ENCODE assay signal across 1 cellular context in the genomic region with DNA sequence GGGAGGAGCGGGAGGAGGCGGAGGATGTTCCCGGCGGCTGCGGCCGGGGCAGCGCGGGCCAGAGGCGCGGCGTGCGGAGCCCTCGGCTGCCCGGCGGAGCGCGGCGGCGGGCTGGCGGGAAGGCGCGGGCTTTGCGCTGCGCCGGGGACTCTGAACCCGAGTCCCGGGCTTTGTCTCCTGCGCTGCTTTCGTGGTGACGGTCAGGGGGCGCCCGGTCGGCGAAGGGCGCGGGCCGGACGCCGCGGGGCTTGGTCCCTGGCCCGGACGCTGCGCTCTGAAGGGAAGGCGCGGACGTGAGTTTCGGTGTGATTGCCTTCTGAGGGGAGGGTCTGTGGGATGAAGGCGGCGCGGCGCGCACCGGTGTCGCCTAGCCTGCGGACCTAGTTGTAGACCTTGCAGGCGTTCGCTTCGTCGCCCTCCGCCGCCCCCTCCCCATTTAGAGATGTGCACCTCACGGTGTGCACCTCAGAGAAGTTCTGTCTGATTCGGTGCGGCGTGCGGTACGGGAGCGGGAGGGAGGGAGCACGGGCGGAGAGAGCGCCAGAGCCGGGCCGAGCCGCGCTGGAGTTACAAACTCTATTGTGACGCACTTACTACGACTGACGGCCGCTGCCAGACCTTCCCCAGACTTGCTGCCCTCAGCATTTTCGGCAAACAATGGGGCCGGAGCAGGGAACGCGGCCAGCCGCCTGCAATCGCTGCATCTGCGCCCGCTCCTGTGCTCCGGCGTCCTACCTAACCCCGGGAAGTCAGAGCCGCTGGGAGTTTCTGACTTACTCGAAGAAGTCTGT.
A peak's percentile ranks its signal among the peaks of the same experiment; 100 is the strongest.
TF ChIP-seq lines count a peak whose summit lies in the region.

No MANE protein-coding gene starts in this region.

TF ChIP-seq in HepG2, 621 proteins besides CTCF, POLR2A, EP300 and RAD21 (continued from another document and continues in another):
- TF ChIP-seq ZSCAN5A (CRISPR knock-in tag; IDR thresholded peaks at IDR 0.05; ENCODE audit: borderline replicate concordance): no peak
- TF ChIP-seq ATF7-NPFF (CRISPR knock-in tag; IDR thresholded peaks at IDR 0.05; ENCODE audit: low read depth): peak; percentile 46; the same call in 1 of the 2 replicates
- peak; percentile 9; the same call in 1 of the 2 replicates for TF ChIP-seq TAF1 (CRISPR knock-in tag; IDR thresholded peaks at IDR 0.05)
- 0 out of 2 replicates have a peak, but pooled peaks have one; percentile 14 for TF ChIP-seq ZNF776 (CRISPR knock-in tag; IDR thresholded peaks at IDR 0.05)
- TF ChIP-seq ZFX (CRISPR knock-in tag; IDR thresholded peaks at IDR 0.05; ENCODE audit: low read depth): peak; percentile 56
- TF ChIP-seq HNF1A (IDR thresholded peaks at IDR 0.05; ENCODE audit: low read depth): no peak
- peak; percentile 40 for TF ChIP-seq HNF1A (CRISPR knock-in tag; IDR thresholded peaks at IDR 0.05; ENCODE audit: borderline replicate concordance)
- peak; percentile 89 for TF ChIP-seq MAFG (CRISPR knock-in tag; IDR thresholded peaks at IDR 0.05)
- TF ChIP-seq, protein P1, sequence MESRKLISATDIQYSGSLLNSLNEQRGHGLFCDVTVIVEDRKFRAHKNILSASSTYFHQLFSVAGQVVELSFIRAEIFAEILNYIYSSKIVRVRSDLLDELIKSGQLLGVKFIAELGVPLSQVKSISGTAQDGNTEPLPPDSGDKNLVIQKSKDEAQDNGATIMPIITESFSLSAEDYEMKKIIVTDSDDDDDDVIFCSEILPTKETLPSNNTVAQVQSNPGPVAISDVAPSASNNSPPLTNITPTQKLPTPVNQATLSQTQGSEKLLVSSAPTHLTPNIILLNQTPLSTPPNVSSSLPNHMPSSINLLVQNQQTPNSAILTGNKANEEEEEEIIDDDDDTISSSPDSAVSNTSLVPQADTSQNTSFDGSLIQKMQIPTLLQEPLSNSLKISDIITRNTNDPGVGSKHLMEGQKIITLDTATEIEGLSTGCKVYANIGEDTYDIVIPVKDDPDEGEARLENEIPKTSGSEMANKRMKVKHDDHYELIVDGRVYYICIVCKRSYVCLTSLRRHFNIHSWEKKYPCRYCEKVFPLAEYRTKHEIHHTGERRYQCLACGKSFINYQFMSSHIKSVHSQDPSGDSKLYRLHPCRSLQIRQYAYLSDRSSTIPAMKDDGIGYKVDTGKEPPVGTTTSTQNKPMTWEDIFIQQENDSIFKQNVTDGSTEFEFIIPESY (CRISPR knock-in tag; IDR thresholded peaks at IDR 0.05): 0 out of 2 replicates have a peak, but pooled peaks have one; percentile 16
- TF ChIP-seq MAFK (conservative IDR thresholded peaks at IDR 0.05 in 1 of 2, IDR thresholded peaks at IDR 0.05 in 1 of 2; ENCODE audit: low read length in 2 of 2): peak; percentile 99 to 100
- peak; percentile 98 for TF ChIP-seq HINFP (CRISPR knock-in tag; IDR thresholded peaks at IDR 0.05; ENCODE audit: low read depth)
- TF ChIP-seq SATB2 (CRISPR knock-in tag; IDR thresholded peaks at IDR 0.05): no peak
- no peak for TF ChIP-seq LCORL (IDR thresholded peaks at IDR 0.05)
- TF ChIP-seq LCORL (CRISPR knock-in tag; IDR thresholded peaks at IDR 0.05): peak; percentile 57; the same call in 1 of the 2 replicates
- TF ChIP-seq ZBTB2 (CRISPR knock-in tag; IDR thresholded peaks at IDR 0.05; ENCODE audit: low read depth): no peak
- 0 out of 2 replicates have a peak, but pooled peaks have one; percentile 19 for TF ChIP-seq AHR (CRISPR knock-in tag; IDR thresholded peaks at IDR 0.05)
- TF ChIP-seq, protein P2, sequence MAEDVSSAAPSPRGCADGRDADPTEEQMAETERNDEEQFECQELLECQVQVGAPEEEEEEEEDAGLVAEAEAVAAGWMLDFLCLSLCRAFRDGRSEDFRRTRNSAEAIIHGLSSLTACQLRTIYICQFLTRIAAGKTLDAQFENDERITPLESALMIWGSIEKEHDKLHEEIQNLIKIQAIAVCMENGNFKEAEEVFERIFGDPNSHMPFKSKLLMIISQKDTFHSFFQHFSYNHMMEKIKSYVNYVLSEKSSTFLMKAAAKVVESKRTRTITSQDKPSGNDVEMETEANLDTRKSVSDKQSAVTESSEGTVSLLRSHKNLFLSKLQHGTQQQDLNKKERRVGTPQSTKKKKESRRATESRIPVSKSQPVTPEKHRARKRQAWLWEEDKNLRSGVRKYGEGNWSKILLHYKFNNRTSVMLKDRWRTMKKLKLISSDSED (CRISPR knock-in tag; IDR thresholded peaks at IDR 0.05): no peak; the same call in 1 of the 2 replicates
- TF ChIP-seq, protein P3, sequence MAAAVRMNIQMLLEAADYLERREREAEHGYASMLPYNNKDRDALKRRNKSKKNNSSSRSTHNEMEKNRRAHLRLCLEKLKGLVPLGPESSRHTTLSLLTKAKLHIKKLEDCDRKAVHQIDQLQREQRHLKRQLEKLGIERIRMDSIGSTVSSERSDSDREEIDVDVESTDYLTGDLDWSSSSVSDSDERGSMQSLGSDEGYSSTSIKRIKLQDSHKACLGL (CRISPR knock-in tag; IDR thresholded peaks at IDR 0.05): peak; percentile 48
- no peak; the same call in 1 of the 2 replicates for TF ChIP-seq TGIF2 (CRISPR knock-in tag; IDR thresholded peaks at IDR 0.05)
- TF ChIP-seq ATM (IDR thresholded peaks at IDR 0.05; ENCODE audit: borderline replicate concordance): no peak
- TF ChIP-seq ZNF747 (CRISPR knock-in tag; IDR thresholded peaks at IDR 0.05; ENCODE audit: borderline replicate concordance): 0 out of 2 replicates have a peak, but pooled peaks have one; percentile 30
- TF ChIP-seq ZBED4 (CRISPR knock-in tag; IDR thresholded peaks at IDR 0.05; ENCODE audit: borderline replicate concordance): no peak; the same call in 1 of the 2 replicates
- no peak for TF ChIP-seq ZNF710 (CRISPR knock-in tag; IDR thresholded peaks at IDR 0.05; ENCODE audit: borderline replicate concordance)
- 0 out of 2 replicates have a peak, but pooled peaks have one; percentile 15 for TF ChIP-seq ZNF816 (CRISPR knock-in tag; IDR thresholded peaks at IDR 0.05; ENCODE audit: borderline replicate concordance)
- peak; percentile 5 for TF ChIP-seq RBM22 (optimal IDR thresholded peaks at IDR 0.05; ENCODE audit: low read length)
- 0 out of 2 replicates have a peak, but pooled peaks have one; percentile 24 for TF ChIP-seq SIX4 (CRISPR knock-in tag; IDR thresholded peaks at IDR 0.05)
- no peak for TF ChIP-seq ZNF264 (CRISPR knock-in tag; IDR thresholded peaks at IDR 0.05)
